Comparison of ENCODE assay signal across 12 cellular contexts in genomic region chr5:72123764-72124163, GRCh38. TPM values are rescaled to one million over a fixed set of nuclear protein-coding genes. Genes with fewer than 3 reads are reported as not detected.
"Had no signal": no experiment of that assay in that cellular context is flagged by ENCODE, and none has a peak within 500 bp of the region (broad histone marks: within the 10 kb centered on the region; RNA-seq: fewer than 3 reads in every experiment).

No MANE protein-coding gene starts in this region.

- H3K4me3 ChIP-seq: esophagus muscularis mucosa, hepatocyte, tibial nerve, vagina had no signal

- H3K36me3 Mint-ChIP-seq: activated naive CD8-positive, alpha-beta T cell treated with anti-CD3 and anti-CD28 coated beads, Interleukin-2, amount 10 ng/mL, durations not matched to agents 7 days and 5 days; naive B cell; stimulated activated naive B cell treated with anti-CD40 and anti-IgM and Interleukin-4, amounts not matched to agents 10 μg/mL and 1 μg/mL and 100 μg/mL, for 72 hours had no signal

- H3K27ac Mint-ChIP-seq: activated naive CD8-positive, alpha-beta T cell treated with anti-CD3 and anti-CD28 coated beads, Interleukin-2, amount 10 ng/mL, durations not matched to agents 7 days and 5 days; naive B cell; stimulated activated naive B cell treated with anti-CD40 and anti-IgM and Interleukin-4, amounts not matched to agents 10 μg/mL and 1 μg/mL and 100 μg/mL, for 72 hours had no signal

- H3K27ac ChIP-seq: hepatocyte, tibial nerve, vagina had no signal

- H3K4me1 Mint-ChIP-seq: activated naive CD8-positive, alpha-beta T cell treated with anti-CD3 and anti-CD28 coated beads, Interleukin-2, amount 10 ng/mL, durations not matched to agents 7 days and 5 days; naive B cell; stimulated activated naive B cell treated with anti-CD40 and anti-IgM and Interleukin-4, amounts not matched to agents 10 μg/mL and 1 μg/mL and 100 μg/mL, for 72 hours had no signal

- H3K27me3 ChIP-seq: esophagus muscularis mucosa, hepatocyte, tibial nerve, vagina had no signal

- H3K9me3 Mint-ChIP-seq: activated naive CD8-positive, alpha-beta T cell treated with anti-CD3 and anti-CD28 coated beads, Interleukin-2, amount 10 ng/mL, durations not matched to agents 7 days and 5 days; stimulated activated naive B cell treated with anti-CD40 and anti-IgM and Interleukin-4, amounts not matched to agents 10 μg/mL and 1 μg/mL and 100 μg/mL, for 72 hours had no signal

- DNase-seq: activated CD4-positive, CD25-positive, alpha-beta regulatory T cell treated with anti-CD3 and anti-CD28 coated beads, Interleukin-2, amount 50 U/mL, for 72 hours; activated naive CD4-positive, alpha-beta T cell; activated naive CD8-positive, alpha-beta T cell treated with anti-CD3 and anti-CD28 coated beads, Interleukin-2, amount 10 ng/mL, durations not matched to agents 7 days and 5 days; activated T-cell treated with anti-CD3 and anti-CD28 coated beads for 4 hours; naive B cell; stimulated activated CD4-positive, alpha-beta T cell treated with anti-CD3 and anti-CD28 coated beads, Interleukin-2, amount 100 ng/mL, for 48 hours; stimulated activated naive B cell treated with anti-CD40 and anti-IgM and Interleukin-4, amounts not matched to agents 10 μg/mL and 1 μg/mL and 100 μg/mL, for 72 hours had no signal

- H3K4me3 Mint-ChIP-seq: activated naive CD8-positive, alpha-beta T cell treated with anti-CD3 and anti-CD28 coated beads, Interleukin-2, amount 10 ng/mL, durations not matched to agents 7 days and 5 days; naive B cell; stimulated activated naive B cell treated with anti-CD40 and anti-IgM and Interleukin-4, amounts not matched to agents 10 μg/mL and 1 μg/mL and 100 μg/mL, for 72 hours had no signal

- ATAC-seq: left lobe of liver; stimulated activated naive B cell treated with anti-CD40 and anti-IgM and Interleukin-4, amounts not matched to agents 10 μg/mL and 1 μg/mL and 100 μg/mL, for 72 hours had no signal

- H3K9me3 ChIP-seq: esophagus muscularis mucosa, tibial nerve, vagina had no signal

RNA-seq across cellular contexts. Expression of gene MAP1B, which starts 16.5 kb away (rescaled TPM):
- total RNA-seq: activated naive CD8-positive, alpha-beta T cell treated with anti-CD3 and anti-CD28 coated beads, Interleukin-2, amount 10 ng/mL, durations not matched to agents 7 days and 5 days had no signal
